Comparison of ENCODE assay signal across 28 cellular contexts in genomic region chr1:43063394-43064219, GRCh38.
DNase-seq lines count a peak whose midpoint lies in the region; ATAC-seq, FAIRE-seq and TF ChIP-seq lines count a peak whose summit lies in the region.
"Had no signal": no experiment of that assay in that cellular context is flagged by ENCODE, and none has a peak within 500 bp of the region (broad histone marks: within the 10 kb centered on the region; RNA-seq: fewer than 3 reads in every experiment).

No MANE protein-coding gene starts in this region.

- H3K36me3 Mint-ChIP-seq in endodermal cell (ENCODE audit: low read depth) = no peaks in the 10 kb centered on the region
- no peaks in the 10 kb centered on the region for H3K36me3 Mint-ChIP-seq in neural crest cell (ENCODE audit: low read depth)
- H3K36me3 Mint-ChIP-seq: CD8-positive, alpha-beta T cell had no signal

- H3K9ac ChIP-seq in endodermal cell (ENCODE audit: extremely low read depth, low read length, poor library complexity, severe bottlenecking) = no peak overlapping the region

- no peak for TF ChIP-seq POLR2A in gastroesophageal sphincter (IDR thresholded peaks at IDR 0.05)

- no peaks in the 10 kb centered on the region for H3K9me3 Mint-ChIP-seq in endodermal cell
- H3K9me3 Mint-ChIP-seq in neural crest cell = peaks cover 2% of the 10 kb centered on the region
- H3K9me3 Mint-ChIP-seq: CD8-positive, alpha-beta T cell had no signal

- FAIRE-seq in urothelium cell line (lab: Jason Lieb, UNC) = peak; percentile 17
- FAIRE-seq: GM12878 had no signal

- H3K27ac ChIP-seq in heart right ventricle (no peak overlapping the region), endodermal cell (ENCODE audit: low read depth, low read length) (no peak overlapping the region), gastroesophageal sphincter (no peak overlapping the region)
- H3K27ac ChIP-seq: C4-2B, HL-60, PC-9 had no signal

- H3K9me3 ChIP-seq in heart right ventricle = no peaks in the 10 kb centered on the region
- H3K9me3 ChIP-seq in endodermal cell (ENCODE audit: control insufficient read depth, low read length) = no peaks in the 10 kb centered on the region
- no peaks in the 10 kb centered on the region for H3K9me3 ChIP-seq in gastroesophageal sphincter
- H3K9me3 ChIP-seq: Caco-2 had no signal

- H3K27me3 ChIP-seq in heart right ventricle (peaks cover 0 to 12% (median 0%) of the 10 kb centered on the region in 7 donors), endodermal cell (ENCODE audit: control insufficient read depth, insufficient read depth, low read length, poor library complexity, severe bottlenecking) (no peaks in the 10 kb centered on the region), gastroesophageal sphincter (peaks cover 4% of the 10 kb centered on the region)

- H3K27me3 Mint-ChIP-seq in endodermal cell (ENCODE audit: insufficient read depth) (peaks cover 16% of the 10 kb centered on the region), neural crest cell (ENCODE audit: low read depth) (no peaks in the 10 kb centered on the region)

- 69 to 76% methylated on average over 10 of the region's 10 CpGs for WGBS in heart right ventricle, 2 donors
- 87 to 93% methylated on average over 5 to 10 of the region's 10 CpGs for WGBS in endodermal cell (ENCODE audit: insufficient coverage in 1 of 2, insufficient read length in 1 of 2), 2 experiments
- 85% methylated on average over 7 of the region's 10 CpGs; no CpG with 5 or more reads in 1 of the 2 donors for WGBS in gastroesophageal sphincter (ENCODE audit: low coverage in 1 of 2), 2 donors

- TF ChIP-seq EP300 in gastroesophageal sphincter (IDR thresholded peaks at IDR 0.05) = no peak

- no peak overlapping the region for H3K4me3 Mint-ChIP-seq in endodermal cell
- H3K4me3 Mint-ChIP-seq in neural crest cell = no peak overlapping the region
- H3K4me3 Mint-ChIP-seq: B cell; CD8-positive, alpha-beta T cell had no signal

- DNase-seq in heart right ventricle (peak in 1 of 2 donors; percentile 26), cardiac septum (ENCODE audit: low spot score) (no peak), endodermal cell (peak; percentile 38), neural crest cell (ENCODE audit: low read depth, low spot score) (no peak), urothelium cell line (ENCODE audit: low spot score) (no peak)
- DNase-seq: Caco-2; CD8-positive, alpha-beta T cell; EL; GDM1; GOT3; HCEC 1CT; KBM-7; MV-4-11; NCI-H1105; NCI-H1436 treated with DMSO at 0.1 percent for 48 hours; NCI-H1930; NCI-H446 treated with DMSO at 0.1 percent for 48 hours; NCI-H526; NCI-H82; NK-92 treated with Interleukin-12 subunit alpha and Interleukin-12 subunit beta, amount 100 ng/mL, for 24 hours; PC-9; SHP77 had no signal

- H3K4me1 ChIP-seq in heart right ventricle (peaks cover 0 to 13% (median 8%) of the 10 kb centered on the region in 9 donors), endodermal cell (ENCODE audit: control insufficient read depth, insufficient read depth, low read length) (no peaks in the 10 kb centered on the region), gastroesophageal sphincter (peaks cover 0 to 12% (median 7%) of the 10 kb centered on the region in 3 donors)
- H3K4me1 ChIP-seq: Caco-2 had no signal

- H3K4me1 Mint-ChIP-seq in endodermal cell = peaks cover 21% of the 10 kb centered on the region
- peaks cover 60% of the 10 kb centered on the region for H3K4me1 Mint-ChIP-seq in neural crest cell

- TF ChIP-seq CTCF in heart right ventricle (IDR thresholded peaks at IDR 0.05) (no peak), endodermal cell (conservative IDR thresholded peaks at IDR 0.05) (no peak), neural crest cell (conservative IDR thresholded peaks at IDR 0.05) (no peak), gastroesophageal sphincter (IDR thresholded peaks at IDR 0.05) (no peak)

- H3K4me3 ChIP-seq in heart right ventricle = no peak overlapping the region
- H3K4me3 ChIP-seq in endodermal cell (ENCODE audit: low read length) = no peak overlapping the region
- no peak overlapping the region for H3K4me3 ChIP-seq in gastroesophageal sphincter
- H3K4me3 ChIP-seq: GM12878, PC-9 had no signal

- no peaks in the 10 kb centered on the region for H3K36me3 ChIP-seq in heart right ventricle
- H3K36me3 ChIP-seq in endodermal cell (ENCODE audit: control insufficient read depth, insufficient read depth, low read length) = no peaks in the 10 kb centered on the region
- H3K36me3 ChIP-seq in gastroesophageal sphincter = no peaks in the 10 kb centered on the region

- ATAC-seq in heart right ventricle (peak in 6 of 8 donors; percentile 39 to 71 (median 62)), HG03135 (IDR thresholded peaks at IDR 0.05; ENCODE audit: unreplicated experiment) (no peak), gastroesophageal sphincter (no peak)
- ATAC-seq: CD8-positive, alpha-beta T cell; GM12878 had no signal

- intact Hi-C loops in heart right ventricle (cut with DNase I) (loop anchor here in 1 of 10 donors (10.0 kb wide), 1 partner anchor 479 kb away; no protein-coding TSS in a partner anchor), cardiac septum (cut with DNase I) (no loop called here)

- H3K27ac Mint-ChIP-seq in endodermal cell (no peak overlapping the region), neural crest cell (ENCODE audit: unreplicated experiment) (peak overlapping the region; percentile 76)
- H3K27ac Mint-ChIP-seq: B cell; CD8-positive, alpha-beta T cell had no signal

Comparison
In these comparisons a context has a peak if more than half of its experiments do, and no peak if none do; other contexts are left out.
1. ATAC-seq: peak in heart right ventricle (6 of 8); none in HG03135 (single experiment) and gastroesophageal sphincter (single experiment).